In genomic region chr2:105856576-105856975, GRCh38 we compare ENCODE assay signal across 15 cellular contexts.
A peak's percentile ranks its signal among the peaks of the same experiment; 100 is the strongest.
DNase-seq lines count a peak whose midpoint lies in the region; ATAC-seq, FAIRE-seq and TF ChIP-seq lines count a peak whose summit lies in the region.
"Had no signal": no experiment of that assay in that cellular context is flagged by ENCODE, and none has a peak within 500 bp of the region (broad histone marks: within the 10 kb centered on the region; RNA-seq: fewer than 3 reads in every experiment).

No MANE protein-coding gene starts in this region.

- peak overlapping the region; percentile 87 to 99 (median 92) for H3K27ac Mint-ChIP-seq in CD4-positive, CD25-positive, alpha-beta regulatory T cell
- H3K27ac Mint-ChIP-seq in naive thymus-derived CD4-positive, alpha-beta T cell = peak overlapping the region; percentile 85 to 98 (median 94)

- peak overlapping the region; percentile 41 to 91 (median 84) for H3K4me3 Mint-ChIP-seq in CD4-positive, CD25-positive, alpha-beta regulatory T cell
- H3K4me3 Mint-ChIP-seq in naive thymus-derived CD4-positive, alpha-beta T cell = peak overlapping the region; percentile 12 to 91 (median 82)

- peak in 1 of 2 donors; percentile 16 for ATAC-seq in CD4-positive, CD25-positive, alpha-beta regulatory T cell (ENCODE audit: low read depth in 2 of 2)
- ATAC-seq in naive thymus-derived CD4-positive, alpha-beta T cell = peak; percentile 62
- ATAC-seq in left cardiac atrium = no peak
- no peak for ATAC-seq in HG03280 (IDR thresholded peaks at IDR 0.05; ENCODE audit: unreplicated experiment)

- no peaks in the 10 kb centered on the region for H3K9me3 Mint-ChIP-seq in CD4-positive, CD25-positive, alpha-beta regulatory T cell
- peaks cover 0 to 4% (median 0%) of the 10 kb centered on the region in 11 donors for H3K9me3 Mint-ChIP-seq in naive thymus-derived CD4-positive, alpha-beta T cell

- peaks cover 16% of the 10 kb centered on the region for H3K36me3 ChIP-seq in CD4-positive, CD25-positive, alpha-beta regulatory T cell (ENCODE audit: control insufficient read depth, insufficient read depth, low read length)
- peaks cover 11% of the 10 kb centered on the region for H3K36me3 ChIP-seq in bronchial epithelial cell (ENCODE audit: control insufficient read depth, insufficient read depth, low read length)
- no peaks in the 10 kb centered on the region for H3K36me3 ChIP-seq in naive thymus-derived CD4-positive, alpha-beta T cell (ENCODE audit: control insufficient read depth in 2 of 3, insufficient read depth in 3 of 3, low read length in 3 of 3)

- no peaks in the 10 kb centered on the region for H3K27me3 ChIP-seq in CD4-positive, CD25-positive, alpha-beta regulatory T cell (ENCODE audit: control insufficient read depth, insufficient read depth, low read length)
- no peaks in the 10 kb centered on the region for H3K27me3 ChIP-seq in bronchial epithelial cell (ENCODE audit: control insufficient read depth, insufficient read depth, low read length)
- no peaks in the 10 kb centered on the region for H3K27me3 ChIP-seq in naive thymus-derived CD4-positive, alpha-beta T cell (ENCODE audit: control insufficient read depth in 2 of 2, insufficient read depth in 2 of 2, low read length in 2 of 2)
- H3K27me3 ChIP-seq: esophagus muscularis mucosa had no signal

- no peaks in the 10 kb centered on the region for H3K27me3 Mint-ChIP-seq in CD4-positive, CD25-positive, alpha-beta regulatory T cell
- no peaks in the 10 kb centered on the region for H3K27me3 Mint-ChIP-seq in naive thymus-derived CD4-positive, alpha-beta T cell

- CTCF ChIA-PET in RWPE1 (lab: Yijun Ruan, JAX) = no interaction called here
- CTCF ChIA-PET in naive thymus-derived CD4-positive, alpha-beta T cell (lab: Charles Lee) = interaction anchor here (0.7 to 1.5 kb wide), 2 partner anchors 74 to 75 kb away, joined by 4 to 5 read pairs; no protein-coding TSS in a partner anchor

- H3K9me3 ChIP-seq in CD4-positive, CD25-positive, alpha-beta regulatory T cell (ENCODE audit: control insufficient read depth in 2 of 2, low read length in 2 of 2) = no peaks in the 10 kb centered on the region
- no peaks in the 10 kb centered on the region for H3K9me3 ChIP-seq in naive thymus-derived CD4-positive, alpha-beta T cell (ENCODE audit: control insufficient read depth in 2 of 3, low read length in 3 of 3)
- H3K9me3 ChIP-seq: esophagus muscularis mucosa had no signal

- H3K4me1 Mint-ChIP-seq in CD4-positive, CD25-positive, alpha-beta regulatory T cell = peaks cover 52 to 92% (median 83%) of the 10 kb centered on the region in 4 donors
- H3K4me1 Mint-ChIP-seq in naive thymus-derived CD4-positive, alpha-beta T cell = peaks cover 51 to 94% (median 90%) of the 10 kb centered on the region in 7 donors

- intact Hi-C loops in naive thymus-derived CD4-positive, alpha-beta T cell (cut with micrococcal nuclease) = loop anchor here (1.0 to 5.0 kb wide), 9 partner anchors 14 to 238 kb away; no protein-coding TSS in a partner anchor
- intact Hi-C loops in left cardiac atrium (cut with DNase I) = no loop called here

- peak overlapping the region; percentile 88 for H3K27ac ChIP-seq in CD4-positive, CD25-positive, alpha-beta regulatory T cell (ENCODE audit: insufficient read depth, low read length, poor library complexity, severe bottlenecking)
- H3K27ac ChIP-seq in RWPE1 = no peak overlapping the region
- H3K27ac ChIP-seq in naive thymus-derived CD4-positive, alpha-beta T cell (ENCODE audit: low read depth, low read length) = peak overlapping the region; percentile 66
- H3K27ac ChIP-seq: esophagus muscularis mucosa had no signal

- H3K4me1 ChIP-seq in CD4-positive, CD25-positive, alpha-beta regulatory T cell (ENCODE audit: control insufficient read depth, insufficient read depth, low read length, poor library complexity, severe bottlenecking) = peaks cover 71% of the 10 kb centered on the region
- peaks cover 64 to 66% of the 10 kb centered on the region in 2 donors for H3K4me1 ChIP-seq in naive thymus-derived CD4-positive, alpha-beta T cell (ENCODE audit: control insufficient read depth in 2 of 2, insufficient read depth in 2 of 2, low read length in 2 of 2)

- TF ChIP-seq CTCF in RWPE1 (conservative IDR thresholded peaks at IDR 0.05; ENCODE audit: low read depth) (no peak), bronchial epithelial cell (IDR thresholded peaks at IDR 0.05; ENCODE audit: insufficient read depth, low read length, severe bottlenecking) (no peak)

- peak overlapping the region; percentile 85 for H3K4me3 ChIP-seq in CD4-positive, CD25-positive, alpha-beta regulatory T cell (ENCODE audit: low read depth, low read length)
- no peak overlapping the region for H3K4me3 ChIP-seq in bronchial epithelial cell (ENCODE audit: low read depth, low read length)
- peak overlapping the region; percentile 12 for H3K4me3 ChIP-seq in naive thymus-derived CD4-positive, alpha-beta T cell (ENCODE audit: low read length)
- H3K4me3 ChIP-seq: esophagus muscularis mucosa had no signal

- H3K36me3 Mint-ChIP-seq in CD4-positive, CD25-positive, alpha-beta regulatory T cell = peaks cover 32% of the 10 kb centered on the region
- peaks cover 7 to 44% (median 34%) of the 10 kb centered on the region in 5 donors for H3K36me3 Mint-ChIP-seq in naive thymus-derived CD4-positive, alpha-beta T cell

- no peak for FAIRE-seq in bronchial epithelial cell (lab: Jason Lieb, UNC)
- FAIRE-seq: GM12892, TTC549 had no signal

- peak in 2 of 3 donors; percentile 49 to 57 for DNase-seq in CD4-positive, CD25-positive, alpha-beta regulatory T cell
- DNase-seq in RWPE1 (ENCODE audit: low spot score) = peak; percentile 18
- peak; percentile 55 for DNase-seq in bronchial epithelial cell (ENCODE audit: low read depth)
- DNase-seq in naive thymus-derived CD4-positive, alpha-beta T cell = peak in 6 of 9 donors; percentile 30 to 49 (median 45)
- DNase-seq in left cardiac atrium = no peak
- DNase-seq in activated gamma-delta T cell (lab: John Stamatoyannopoulos, UW) = no peak
- no peak for DNase-seq in SW480 (ENCODE audit: low spot score)
- DNase-seq: AML-193, KBM-7, NCI-H748 treated with DMSO at 0.1 percent for 48 hours, SHP77 had no signal

- POLR2A ChIA-PET in RWPE1 (lab: Yijun Ruan, JAX; ENCODE audit: low non-redundant PET) = no interaction called here
- POLR2A ChIA-PET in naive thymus-derived CD4-positive, alpha-beta T cell (lab: Charles Lee) = interaction anchor here (0.7 to 1.6 kb wide), 9 partner anchors 9 to 238 kb away, joined by 3 to 5 read pairs (median 4); no protein-coding TSS in a partner anchor

Comparison
In these comparisons a context has a peak if more than half of its experiments do, and no peak if none do; other contexts are left out.
1. DNase-seq: peak in CD4-positive, CD25-positive, alpha-beta regulatory T cell (2 of 3), RWPE1 (single experiment), bronchial epithelial cell (single experiment) and naive thymus-derived CD4-positive, alpha-beta T cell (6 of 9); none in left cardiac atrium (single experiment), activated gamma-delta T cell (single experiment) and SW480 (single experiment).
2. intact Hi-C loops: an anchor here in naive thymus-derived CD4-positive, alpha-beta T cell (1.0 to 5.0 kb wide); none called in left cardiac atrium.